ENCODE assay signal across 1 cellular context in the genomic region with DNA sequence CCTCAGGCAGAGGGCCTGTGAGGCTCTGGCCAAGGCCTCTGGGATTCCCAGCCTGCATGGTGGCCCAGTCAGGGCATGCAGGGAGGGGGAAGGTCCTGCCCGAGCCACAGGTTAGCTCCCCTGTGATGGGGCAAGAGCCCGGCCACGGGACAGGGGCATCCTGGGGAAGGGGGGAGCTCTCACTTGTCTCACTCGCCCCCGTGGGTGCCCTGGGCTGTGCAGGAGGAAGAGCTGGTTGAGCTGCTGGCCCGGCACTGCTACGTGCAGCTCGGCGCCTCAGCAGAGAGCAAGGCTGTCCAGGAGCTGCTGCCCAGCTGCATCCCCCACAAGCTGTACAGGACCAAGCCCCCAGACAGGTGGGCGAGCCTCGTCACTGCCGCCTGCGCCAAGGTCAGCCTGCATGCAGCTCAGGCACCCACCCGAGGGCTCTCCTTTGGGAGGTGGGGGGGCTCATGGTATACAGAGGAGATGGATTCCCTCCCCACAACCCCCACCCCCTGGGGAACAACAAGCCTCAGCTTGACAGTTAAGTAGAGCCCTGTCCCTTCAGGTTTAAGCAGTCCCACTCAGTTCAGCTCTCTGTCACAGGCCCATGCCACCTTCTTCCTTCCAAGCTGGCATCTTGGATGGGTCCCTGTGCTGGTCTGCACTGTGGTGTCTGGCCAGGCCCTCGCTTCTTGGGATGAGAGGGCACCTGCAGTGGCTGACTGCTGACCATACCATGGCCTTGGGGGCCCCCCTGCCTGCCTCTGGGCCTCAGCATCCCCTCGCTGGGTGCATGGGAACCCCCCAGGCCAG.
TF ChIP-seq lines count a peak whose summit lies in the region.

No MANE protein-coding gene starts in this region.

TF ChIP-seq in K562, 482 proteins besides CTCF, POLR2A, EP300 and RAD21:
- no peak for TF ChIP-seq FUS (optimal IDR thresholded peaks at IDR 0.05; ENCODE audit: low read depth, low read length)
- TF ChIP-seq, protein P1, sequence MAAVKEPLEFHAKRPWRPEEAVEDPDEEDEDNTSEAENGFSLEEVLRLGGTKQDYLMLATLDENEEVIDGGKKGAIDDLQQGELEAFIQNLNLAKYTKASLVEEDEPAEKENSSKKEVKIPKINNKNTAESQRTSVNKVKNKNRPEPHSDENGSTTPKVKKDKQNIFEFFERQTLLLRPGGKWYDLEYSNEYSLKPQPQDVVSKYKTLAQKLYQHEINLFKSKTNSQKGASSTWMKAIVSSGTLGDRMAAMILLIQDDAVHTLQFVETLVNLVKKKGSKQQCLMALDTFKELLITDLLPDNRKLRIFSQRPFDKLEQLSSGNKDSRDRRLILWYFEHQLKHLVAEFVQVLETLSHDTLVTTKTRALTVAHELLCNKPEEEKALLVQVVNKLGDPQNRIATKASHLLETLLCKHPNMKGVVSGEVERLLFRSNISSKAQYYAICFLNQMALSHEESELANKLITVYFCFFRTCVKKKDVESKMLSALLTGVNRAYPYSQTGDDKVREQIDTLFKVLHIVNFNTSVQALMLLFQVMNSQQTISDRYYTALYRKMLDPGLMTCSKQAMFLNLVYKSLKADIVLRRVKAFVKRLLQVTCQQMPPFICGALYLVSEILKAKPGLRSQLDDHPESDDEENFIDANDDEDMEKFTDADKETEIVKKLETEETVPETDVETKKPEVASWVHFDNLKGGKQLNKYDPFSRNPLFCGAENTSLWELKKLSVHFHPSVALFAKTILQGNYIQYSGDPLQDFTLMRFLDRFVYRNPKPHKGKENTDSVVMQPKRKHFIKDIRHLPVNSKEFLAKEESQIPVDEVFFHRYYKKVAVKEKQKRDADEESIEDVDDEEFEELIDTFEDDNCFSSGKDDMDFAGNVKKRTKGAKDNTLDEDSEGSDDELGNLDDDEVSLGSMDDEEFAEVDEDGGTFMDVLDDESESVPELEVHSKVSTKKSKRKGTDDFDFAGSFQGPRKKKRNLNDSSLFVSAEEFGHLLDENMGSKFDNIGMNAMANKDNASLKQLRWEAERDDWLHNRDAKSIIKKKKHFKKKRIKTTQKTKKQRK (IDR thresholded peaks at IDR 0.05; ENCODE audit: borderline replicate concordance, low read depth, low read length) = no peak
- TF ChIP-seq SREBF2 (CRISPR knock-in tag; IDR thresholded peaks at IDR 0.05) = no peak
- TF ChIP-seq NRF1 (conservative IDR thresholded peaks at IDR 0.05 in 1 of 2, IDR thresholded peaks at IDR 0.05 in 1 of 2) = no peak
- TF ChIP-seq ZNF165 (CRISPR knock-in tag; IDR thresholded peaks at IDR 0.05; ENCODE audit: borderline replicate concordance) = no peak
- TF ChIP-seq, protein P2, sequence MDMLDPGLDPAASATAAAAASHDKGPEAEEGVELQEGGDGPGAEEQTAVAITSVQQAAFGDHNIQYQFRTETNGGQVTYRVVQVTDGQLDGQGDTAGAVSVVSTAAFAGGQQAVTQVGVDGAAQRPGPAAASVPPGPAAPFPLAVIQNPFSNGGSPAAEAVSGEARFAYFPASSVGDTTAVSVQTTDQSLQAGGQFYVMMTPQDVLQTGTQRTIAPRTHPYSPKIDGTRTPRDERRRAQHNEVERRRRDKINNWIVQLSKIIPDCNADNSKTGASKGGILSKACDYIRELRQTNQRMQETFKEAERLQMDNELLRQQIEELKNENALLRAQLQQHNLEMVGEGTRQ (CRISPR knock-in tag; IDR thresholded peaks at IDR 0.05) = no peak
- no peak for TF ChIP-seq ZNF785 (CRISPR knock-in tag; IDR thresholded peaks at IDR 0.05)
- no peak for TF ChIP-seq ARID1B (IDR thresholded peaks at IDR 0.05)
